In genomic region chr7:21330462-21331178, GRCh38 we compare ENCODE assay signal across 29 cellular contexts.
"Had no signal": no experiment of that assay in that cellular context is flagged by ENCODE, and none has a peak within 500 bp of the region (broad histone marks: within the 10 kb centered on the region; RNA-seq: fewer than 3 reads in every experiment).

No MANE protein-coding gene starts in this region.

- FAIRE-seq: endometrium, endothelial cell of umbilical vein had no signal

- H3K4me3 Mint-ChIP-seq: activated CD4-positive, alpha-beta memory T cell treated with anti-CD3 and anti-CD28 coated beads for 36 hours; activated naive CD8-positive, alpha-beta T cell; activated naive CD8-positive, alpha-beta T cell treated with anti-CD3 and anti-CD28 coated beads, Interleukin-2, amount 50 U/mL, for 24 hours; activated T-cell treated with anti-CD3 and anti-CD28 coated beads, Interleukin-2, amount 50 U/mL, for 24 hours; activated T-cell treated with anti-CD3 and anti-CD28 coated beads, Interleukin-2, amount 50 U/mL, for 72 hours; brain had no signal

- H3K27ac ChIP-seq: adrenal gland, ascending aorta, breast epithelium, cardiac muscle cell, colonic mucosa, epithelial cell of prostate, esophagus squamous epithelium had no signal

- H3K4me1 Mint-ChIP-seq: brain had no signal

- H3K27ac Mint-ChIP-seq: activated CD4-positive, alpha-beta memory T cell treated with anti-CD3 and anti-CD28 coated beads for 36 hours; activated naive CD8-positive, alpha-beta T cell; activated naive CD8-positive, alpha-beta T cell treated with anti-CD3 and anti-CD28 coated beads, Interleukin-2, amount 50 U/mL, for 24 hours; activated T-cell treated with anti-CD3 and anti-CD28 coated beads, Interleukin-2, amount 50 U/mL, for 24 hours; activated T-cell treated with anti-CD3 and anti-CD28 coated beads, Interleukin-2, amount 50 U/mL, for 72 hours; brain had no signal

- DNase-seq: activated CD4-positive, alpha-beta memory T cell treated with anti-CD3 and anti-CD28 coated beads for 36 hours; activated CD4-positive, alpha-beta T cell treated with anti-CD3 and anti-CD28 coated beads for 1 hour; activated CD4-positive, alpha-beta T cell treated with anti-CD3 and anti-CD28 coated beads for 48 hours; activated CD8-positive, alpha-beta memory T cell treated with anti-CD3 and anti-CD28 coated beads, Interleukin-2, amount 50 U/mL, for 48 hours; activated gamma-delta T cell; activated naive CD4-positive, alpha-beta T cell treated with anti-CD3 and anti-CD28 coated beads, Interleukin-2, amount 50 U/mL, for 16 hours; activated naive CD4-positive, alpha-beta T cell treated with Interleukin-2 at 50 U/mL for 16 hours; activated naive CD8-positive, alpha-beta T cell treated with anti-CD3 and anti-CD28 coated beads, Interleukin-2, amount 50 U/mL, for 24 hours; activated T-cell treated with anti-CD3 and anti-CD28 coated beads for 4 hours; activated T-cell treated with anti-CD3 and anti-CD28 coated beads, Interleukin-2, amount 50 U/mL, for 24 hours; activated T-cell treated with anti-CD3 and anti-CD28 coated beads, Interleukin-2, amount 50 U/mL, for 72 hours; adrenal gland; amygdala; central memory CD4-positive, alpha-beta T cell; cerebellar nuclear complex; colonic mucosa; effector CD8-positive, alpha-beta T cell; esophagus squamous epithelium; foreskin melanocyte; head of caudate nucleus; T-helper 2 cell had no signal

- H3K36me3 ChIP-seq: adrenal gland, ascending aorta, breast epithelium, cardiac muscle cell, colonic mucosa, esophagus squamous epithelium had no signal

- H3K27me3 ChIP-seq: adrenal gland, ascending aorta, breast epithelium, cardiac muscle cell, colonic mucosa, esophagus squamous epithelium had no signal

- H3K27me3 Mint-ChIP-seq: activated CD4-positive, alpha-beta memory T cell treated with anti-CD3 and anti-CD28 coated beads for 36 hours; activated naive CD8-positive, alpha-beta T cell; activated naive CD8-positive, alpha-beta T cell treated with anti-CD3 and anti-CD28 coated beads, Interleukin-2, amount 50 U/mL, for 24 hours; activated T-cell treated with anti-CD3 and anti-CD28 coated beads, Interleukin-2, amount 50 U/mL, for 24 hours had no signal

- ATAC-seq: activated T-cell treated with anti-CD3 and anti-CD28 coated beads, Interleukin-2, amount 50 U/mL, for 72 hours had no signal

- H3K9me3 ChIP-seq: adrenal gland, ascending aorta, breast epithelium, colonic mucosa, esophagus squamous epithelium had no signal

- H3K9me3 Mint-ChIP-seq: activated naive CD8-positive, alpha-beta T cell treated with anti-CD3 and anti-CD28 coated beads, Interleukin-2, amount 50 U/mL, for 24 hours had no signal

- H3K4me1 ChIP-seq: adrenal gland, ascending aorta, breast epithelium, colonic mucosa, esophagus squamous epithelium had no signal

- H3K36me3 Mint-ChIP-seq: brain had no signal

- H3K4me3 ChIP-seq: adrenal gland, ascending aorta, breast epithelium, cardiac muscle cell, colonic mucosa, esophagus squamous epithelium had no signal
